ENCODE assay signal across 8 cellular contexts in the genomic region with DNA sequence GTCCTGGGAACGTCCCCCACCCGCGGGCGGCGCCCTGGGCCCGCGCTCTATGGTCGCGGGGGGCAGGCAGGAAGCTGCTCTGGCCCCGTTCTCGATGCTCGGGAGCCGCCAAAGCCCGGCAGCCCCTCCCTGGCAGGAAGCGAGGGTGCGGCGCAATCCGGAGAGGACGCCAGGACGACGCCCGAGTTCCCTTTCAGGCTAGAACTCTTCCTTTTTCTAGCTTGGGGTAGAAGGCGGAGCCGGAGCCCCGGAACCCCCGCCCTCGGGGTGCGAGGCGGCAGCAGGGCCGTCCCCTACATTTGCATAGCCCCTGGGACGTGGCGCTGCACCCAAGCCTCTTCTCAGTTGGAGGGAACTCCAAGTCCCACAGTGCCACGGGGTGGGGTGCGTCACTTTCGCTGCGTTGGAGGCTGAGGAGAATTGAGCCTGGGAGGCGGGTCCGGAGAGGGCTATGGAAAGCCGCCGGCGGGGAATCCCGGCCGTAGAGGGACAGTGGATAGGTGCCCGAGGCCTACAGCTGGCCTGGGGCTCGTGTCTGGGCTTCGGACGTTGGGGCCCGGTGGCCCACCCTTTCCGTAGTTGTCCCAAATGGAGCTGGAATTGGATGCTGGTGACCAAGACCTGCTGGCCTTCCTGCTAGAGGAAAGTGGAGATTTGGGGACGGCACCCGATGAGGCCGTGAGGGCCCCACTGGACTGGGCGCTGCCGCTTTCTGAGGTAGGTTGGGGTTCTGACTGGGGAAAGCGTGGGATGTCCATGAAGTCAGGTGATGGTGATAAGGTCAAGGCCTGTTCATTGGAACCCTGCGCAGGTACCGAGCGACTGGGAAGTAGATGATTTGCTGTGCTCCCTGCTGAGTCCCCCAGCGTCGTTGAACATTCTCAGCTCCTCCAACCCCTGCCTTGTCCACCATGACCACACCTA. TPM values are rescaled to one million over a fixed set of nuclear protein-coding genes. Genes with fewer than 3 reads are reported as not detected.
DNase-seq lines count a peak whose midpoint lies in the region; ATAC-seq, FAIRE-seq and TF ChIP-seq lines count a peak whose summit lies in the region.

A gene with protein sequence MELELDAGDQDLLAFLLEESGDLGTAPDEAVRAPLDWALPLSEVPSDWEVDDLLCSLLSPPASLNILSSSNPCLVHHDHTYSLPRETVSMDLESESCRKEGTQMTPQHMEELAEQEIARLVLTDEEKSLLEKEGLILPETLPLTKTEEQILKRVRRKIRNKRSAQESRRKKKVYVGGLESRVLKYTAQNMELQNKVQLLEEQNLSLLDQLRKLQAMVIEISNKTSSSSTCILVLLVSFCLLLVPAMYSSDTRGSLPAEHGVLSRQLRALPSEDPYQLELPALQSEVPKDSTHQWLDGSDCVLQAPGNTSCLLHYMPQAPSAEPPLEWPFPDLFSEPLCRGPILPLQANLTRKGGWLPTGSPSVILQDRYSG (plus strand): TSS at position 482 of the 924 bp plus-strand sequence. CDS start 107 bp downstream, at position 589.
A gene with protein sequence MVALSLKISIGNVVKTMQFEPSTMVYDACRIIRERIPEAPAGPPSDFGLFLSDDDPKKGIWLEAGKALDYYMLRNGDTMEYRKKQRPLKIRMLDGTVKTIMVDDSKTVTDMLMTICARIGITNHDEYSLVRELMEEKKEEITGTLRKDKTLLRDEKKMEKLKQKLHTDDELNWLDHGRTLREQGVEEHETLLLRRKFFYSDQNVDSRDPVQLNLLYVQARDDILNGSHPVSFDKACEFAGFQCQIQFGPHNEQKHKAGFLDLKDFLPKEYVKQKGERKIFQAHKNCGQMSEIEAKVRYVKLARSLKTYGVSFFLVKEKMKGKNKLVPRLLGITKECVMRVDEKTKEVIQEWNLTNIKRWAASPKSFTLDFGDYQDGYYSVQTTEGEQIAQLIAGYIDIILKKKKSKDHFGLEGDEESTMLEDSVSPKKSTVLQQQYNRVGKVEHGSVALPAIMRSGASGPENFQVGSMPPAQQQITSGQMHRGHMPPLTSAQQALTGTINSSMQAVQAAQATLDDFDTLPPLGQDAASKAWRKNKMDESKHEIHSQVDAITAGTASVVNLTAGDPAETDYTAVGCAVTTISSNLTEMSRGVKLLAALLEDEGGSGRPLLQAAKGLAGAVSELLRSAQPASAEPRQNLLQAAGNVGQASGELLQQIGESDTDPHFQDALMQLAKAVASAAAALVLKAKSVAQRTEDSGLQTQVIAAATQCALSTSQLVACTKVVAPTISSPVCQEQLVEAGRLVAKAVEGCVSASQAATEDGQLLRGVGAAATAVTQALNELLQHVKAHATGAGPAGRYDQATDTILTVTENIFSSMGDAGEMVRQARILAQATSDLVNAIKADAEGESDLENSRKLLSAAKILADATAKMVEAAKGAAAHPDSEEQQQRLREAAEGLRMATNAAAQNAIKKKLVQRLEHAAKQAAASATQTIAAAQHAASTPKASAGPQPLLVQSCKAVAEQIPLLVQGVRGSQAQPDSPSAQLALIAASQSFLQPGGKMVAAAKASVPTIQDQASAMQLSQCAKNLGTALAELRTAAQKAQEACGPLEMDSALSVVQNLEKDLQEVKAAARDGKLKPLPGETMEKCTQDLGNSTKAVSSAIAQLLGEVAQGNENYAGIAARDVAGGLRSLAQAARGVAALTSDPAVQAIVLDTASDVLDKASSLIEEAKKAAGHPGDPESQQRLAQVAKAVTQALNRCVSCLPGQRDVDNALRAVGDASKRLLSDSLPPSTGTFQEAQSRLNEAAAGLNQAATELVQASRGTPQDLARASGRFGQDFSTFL (N-terminal part only) (minus strand): TSS at position 11 of the 924 bp plus-strand sequence. CDS start 6,501 bp downstream, outside the sequence.

- peaks cover 7% of the 10 kb centered on the region for H3K9me1 ChIP-seq in keratinocyte (ENCODE audit: control insufficient read depth, extremely low read depth, insufficient read depth, low read length)

- H3K4me3 ChIP-seq in keratinocyte (ENCODE audit: control insufficient read depth in 2 of 3, extremely low read depth in 1 of 3, insufficient read depth in 2 of 3, low read depth in 1 of 3, low read length in 3 of 3) = peak within 1 kb of the TSS; percentile 65 to 95 (median 89)

- peak within 1 kb of the TSS; percentile 92 for H3K9ac ChIP-seq in keratinocyte (ENCODE audit: control insufficient read depth, extremely low read depth, insufficient read depth, low read length)

- peaks cover 21% of the 10 kb centered on the region for H4K20me1 ChIP-seq in keratinocyte (ENCODE audit: control insufficient read depth, extremely low read depth, insufficient read depth, low read length)

- peak within 1 kb of the TSS; percentile 85 for H3K27ac ChIP-seq in keratinocyte (ENCODE audit: control insufficient read depth, insufficient read depth, low read length)

- peak; percentile 57 for FAIRE-seq in keratinocyte (lab: Jason Lieb, UNC)

- DNase-seq in Ammon's horn (ENCODE audit: low spot score) = peak; percentile 99
- DNase-seq in NCI-H460 (ENCODE audit: extremely low read depth, low read depth) = peak; percentile 96
- peak; percentile 93 for DNase-seq in activated CD4-positive, CD25-positive, alpha-beta regulatory T cell treated with anti-CD3 and anti-CD28 coated beads, Interleukin-2, amount 50 U/mL, for 72 hours
- peak; percentile 88 to 91 for DNase-seq in cerebellar nuclear complex (lab: John Stamatoyannopoulos, UW)
- peak; percentile 92 for DNase-seq in keratinocyte (ENCODE audit: low read depth, low spot score)
- DNase-seq in stimulated activated CD4-positive, alpha-beta T cell treated with anti-CD3 and anti-CD28 coated beads, Interleukin-15, amount 100 ng/mL, for 24 hours = peak; percentile 98

- H3K4me1 ChIP-seq in keratinocyte (ENCODE audit: control insufficient read depth, extremely low read depth, insufficient read depth, low read length) = peaks cover 47% of the 10 kb centered on the region

- peak within 1 kb of the TSS; percentile 87 for H2AFZ ChIP-seq in keratinocyte (ENCODE audit: control insufficient read depth, low read length)

- ATAC-seq in HG03432 (IDR thresholded peaks at IDR 0.05; ENCODE audit: unreplicated experiment) = peak; percentile 83

- TF ChIP-seq CTCF in keratinocyte (optimal IDR thresholded peaks at IDR 0.05 in 1 of 3, IDR thresholded peaks at IDR 0.05 in 1 of 3, conservative IDR thresholded peaks at IDR 0.05 in 1 of 3; ENCODE audit: extremely low read depth in 1 of 3, insufficient read depth in 2 of 3, low read length in 3 of 3) = peak in 1 of 3 experiments; percentile 51

- H3K9me3 ChIP-seq in keratinocyte (ENCODE audit: control insufficient read depth, low read depth, low read length) = no peaks in the 10 kb centered on the region

- peaks cover 43% of the 10 kb centered on the region for H3K79me2 ChIP-seq in keratinocyte (ENCODE audit: control insufficient read depth, insufficient read depth, low read length)

- dilution Hi-C loops in keratinocyte (cut with MboI; ENCODE audit: extremely low pct_ligation_motif_present, low sequenced_read_pairs) = no loop called here

- H3K4me2 ChIP-seq in keratinocyte (ENCODE audit: control insufficient read depth, extremely low read depth, insufficient read depth, low read depth, low read length) = peak within 1 kb of the TSS; percentile 97

- no peaks in the 10 kb centered on the region for H3K27me3 ChIP-seq in keratinocyte (ENCODE audit: control insufficient read depth, extremely low read depth, insufficient read depth, low read length)

- peaks cover 20 to 24% of the 10 kb centered on the region in 2 experiments for H3K36me3 ChIP-seq in keratinocyte (ENCODE audit: control insufficient read depth in 2 of 2, extremely low read depth in 1 of 2, insufficient read depth in 2 of 2, low read length in 2 of 2)

- peak; percentile 83 for TF ChIP-seq POLR2A in GM19099 (IDR thresholded peaks at IDR 0.05; ENCODE audit: extremely low read depth, insufficient read length, low read depth)

RNA-seq across cellular contexts. Expression of the first gene that starts in this region (rescaled TPM):
- 22.4 and 24.5 TPM in 2 replicates for total RNA-seq in NCI-H460 (2014; rRNA removed; shearing (Covaris generic))
- 19.8 and 26.2 TPM in 2 replicates for polyA plus RNA-seq in NCI-H460 (2014; cell fraction: nucleus; rRNA removed)
- 24.6 to 33.2 TPM (median 27.0 TPM) in 3 replicates for polyA plus RNA-seq in keratinocyte
- polyA plus RNA-seq in keratinocyte (2011; ENCODE audit: low read depth) = 9.8 TPM
- 28.5 and 33.1 TPM in 2 replicates for polyA plus RNA-seq in keratinocyte (2011; cell fraction: cytosol; rRNA removed)
- 18.5 and 22.8 TPM in 2 replicates for polyA plus RNA-seq in keratinocyte (2011; cell fraction: nucleus; rRNA removed)
- 16.2 and 38.5 TPM in 2 replicates for polyA plus RNA-seq in keratinocyte (2012; ENCODE audit: low replicate concordance)
- polyA minus RNA-seq in keratinocyte = 16.6 to 46.4 TPM (median 17.6 TPM) in 3 replicates
- 16.1 TPM for polyA minus RNA-seq in keratinocyte (2011; cell fraction: cytosol; rRNA and poly(A)+ RNA removed)
- polyA minus RNA-seq in keratinocyte (2011; cell fraction: nucleus; rRNA and poly(A)+ RNA removed) = 8.3 and 13.7 TPM in 2 replicates

RNA-seq across cellular contexts. Expression of the second gene that starts in this region (rescaled TPM):
- total RNA-seq in NCI-H460 (2014; rRNA removed; shearing (Covaris generic)) = 44.8 TPM in 2 replicates
- 38.4 and 42.5 TPM in 2 replicates for polyA plus RNA-seq in NCI-H460 (2014; cell fraction: nucleus; rRNA removed)
- polyA plus RNA-seq in keratinocyte = 53.0 to 98.3 TPM (median 54.6 TPM) in 3 replicates
- polyA plus RNA-seq in keratinocyte (2011; ENCODE audit: low read depth) = 80.1 TPM
- 34.1 and 58.4 TPM in 2 replicates for polyA plus RNA-seq in keratinocyte (2011; cell fraction: cytosol; rRNA removed)
- 115 and 144 TPM in 2 replicates for polyA plus RNA-seq in keratinocyte (2011; cell fraction: nucleus; rRNA removed)
- polyA plus RNA-seq in keratinocyte (2012; ENCODE audit: low replicate concordance) = 36.2 and 124 TPM in 2 replicates
- 196 to 448 TPM (median 286 TPM) in 3 replicates for polyA minus RNA-seq in keratinocyte
- polyA minus RNA-seq in keratinocyte (2011; cell fraction: cytosol; rRNA and poly(A)+ RNA removed) = 291 TPM
- polyA minus RNA-seq in keratinocyte (2011; cell fraction: nucleus; rRNA and poly(A)+ RNA removed) = 223 and 237 TPM in 2 replicates

Comparison
In these comparisons a context has a peak if more than half of its experiments do, and no peak if none do; other contexts are left out.
1. Peak in every context shown above with its lines: DNase-seq, ATAC-seq, H3K4me3 ChIP-seq and H3K27ac ChIP-seq.